1 cellular context compared by ENCODE assay signal in the genomic region with DNA sequence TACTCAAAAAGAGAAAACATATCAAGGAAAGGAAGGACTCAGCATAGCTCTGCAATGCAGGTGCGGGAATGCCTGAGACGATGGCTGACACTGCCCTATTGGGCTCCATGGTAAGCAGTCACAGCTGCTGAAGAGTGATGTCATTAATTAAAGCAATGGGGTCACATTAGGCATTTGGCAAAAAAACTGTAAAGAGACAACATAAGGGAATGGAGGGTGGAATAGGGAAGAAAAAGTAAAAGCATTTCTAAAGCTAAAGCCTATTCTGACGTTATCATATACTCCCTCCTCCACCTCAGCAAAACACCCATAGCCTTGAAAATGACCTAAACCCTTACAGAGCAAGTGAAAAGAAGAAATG.
TF ChIP-seq lines count a peak whose summit lies in the region.

No MANE protein-coding gene starts in this region.

TF ChIP-seq in HEK293, 187 proteins besides CTCF, POLR2A, EP300 and RAD21 (continued from another document):
- TF ChIP-seq, protein P1, sequence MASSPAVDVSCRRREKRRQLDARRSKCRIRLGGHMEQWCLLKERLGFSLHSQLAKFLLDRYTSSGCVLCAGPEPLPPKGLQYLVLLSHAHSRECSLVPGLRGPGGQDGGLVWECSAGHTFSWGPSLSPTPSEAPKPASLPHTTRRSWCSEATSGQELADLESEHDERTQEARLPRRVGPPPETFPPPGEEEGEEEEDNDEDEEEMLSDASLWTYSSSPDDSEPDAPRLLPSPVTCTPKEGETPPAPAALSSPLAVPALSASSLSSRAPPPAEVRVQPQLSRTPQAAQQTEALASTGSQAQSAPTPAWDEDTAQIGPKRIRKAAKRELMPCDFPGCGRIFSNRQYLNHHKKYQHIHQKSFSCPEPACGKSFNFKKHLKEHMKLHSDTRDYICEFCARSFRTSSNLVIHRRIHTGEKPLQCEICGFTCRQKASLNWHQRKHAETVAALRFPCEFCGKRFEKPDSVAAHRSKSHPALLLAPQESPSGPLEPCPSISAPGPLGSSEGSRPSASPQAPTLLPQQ (tag by site-specific recombination; IDR thresholded peaks at IDR 0.05): no peak
- TF ChIP-seq SCRT1 (tag by site-specific recombination; IDR thresholded peaks at IDR 0.05; ENCODE audit: borderline replicate concordance) (no peak), ZNF600 (tag by site-specific recombination; IDR thresholded peaks at IDR 0.05) (0 out of 2 replicates have a peak, but pooled peaks have one; percentile 28), ZNF629 (tag by site-specific recombination; IDR thresholded peaks at IDR 0.05) (peak; percentile 66), ZNF658 (tag by site-specific recombination; IDR thresholded peaks at IDR 0.05) (no peak)
- TF ChIP-seq, protein P2, sequence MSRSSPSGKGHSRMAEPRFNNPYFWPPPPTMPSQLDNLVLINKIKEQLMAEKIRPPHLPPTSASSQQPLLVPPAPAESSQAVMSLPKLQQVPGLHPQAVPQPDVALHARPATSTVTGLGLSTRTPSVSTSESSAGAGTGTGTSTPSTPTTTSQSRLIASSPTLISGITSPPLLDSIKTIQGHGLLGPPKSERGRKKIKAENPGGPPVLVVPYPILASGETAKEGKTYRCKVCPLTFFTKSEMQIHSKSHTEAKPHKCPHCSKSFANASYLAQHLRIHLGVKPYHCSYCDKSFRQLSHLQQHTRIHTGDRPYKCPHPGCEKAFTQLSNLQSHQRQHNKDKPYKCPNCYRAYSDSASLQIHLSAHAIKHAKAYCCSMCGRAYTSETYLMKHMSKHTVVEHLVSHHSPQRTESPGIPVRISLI (tag by site-specific recombination; IDR thresholded peaks at IDR 0.05): no peak
- TF ChIP-seq, protein P3, sequence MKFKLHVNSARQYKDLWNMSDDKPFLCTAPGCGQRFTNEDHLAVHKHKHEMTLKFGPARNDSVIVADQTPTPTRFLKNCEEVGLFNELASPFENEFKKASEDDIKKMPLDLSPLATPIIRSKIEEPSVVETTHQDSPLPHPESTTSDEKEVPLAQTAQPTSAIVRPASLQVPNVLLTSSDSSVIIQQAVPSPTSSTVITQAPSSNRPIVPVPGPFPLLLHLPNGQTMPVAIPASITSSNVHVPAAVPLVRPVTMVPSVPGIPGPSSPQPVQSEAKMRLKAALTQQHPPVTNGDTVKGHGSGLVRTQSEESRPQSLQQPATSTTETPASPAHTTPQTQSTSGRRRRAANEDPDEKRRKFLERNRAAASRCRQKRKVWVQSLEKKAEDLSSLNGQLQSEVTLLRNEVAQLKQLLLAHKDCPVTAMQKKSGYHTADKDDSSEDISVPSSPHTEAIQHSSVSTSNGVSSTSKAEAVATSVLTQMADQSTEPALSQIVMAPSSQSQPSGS (tag by site-specific recombination; IDR thresholded peaks at IDR 0.05; ENCODE audit: low read depth): peak; percentile 89
TF ChIP-seq in HEK293: peak in this region for 5.
